Comparison of ENCODE assay signal across 32 cellular contexts in the genomic region with DNA sequence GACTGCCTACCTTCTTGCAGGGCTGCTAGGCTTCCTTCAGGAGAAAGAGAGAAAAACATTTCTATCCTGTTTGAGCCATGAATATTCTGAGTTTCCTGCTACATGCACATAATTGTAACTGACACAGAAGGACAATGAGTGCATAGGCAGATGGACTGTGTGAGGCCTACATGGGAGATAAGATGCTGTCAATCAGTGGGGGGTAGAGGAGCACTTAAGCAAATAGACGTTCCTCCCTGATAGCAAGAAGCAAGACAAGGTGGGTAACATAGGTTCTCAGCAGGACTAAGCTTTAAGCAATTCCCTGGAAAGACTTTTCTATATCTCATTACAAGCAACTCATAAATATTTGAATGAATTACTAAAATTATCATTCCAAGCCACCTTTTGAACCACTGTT.
"Had no signal": no experiment of that assay in that cellular context is flagged by ENCODE, and none has a peak within 500 bp of the region (broad histone marks: within the 10 kb centered on the region; RNA-seq: fewer than 3 reads in every experiment).

No MANE protein-coding gene starts in this region.

- H3K27ac Mint-ChIP-seq: activated CD4-positive, alpha-beta T cell treated with anti-CD3 and anti-CD28 coated beads for 36 hours; activated CD8-positive, alpha-beta memory T cell treated with anti-CD3 and anti-CD28 coated beads, Interleukin-2, amount 10 ng/mL, durations not matched to agents 7 days and 5 days; activated CD8-positive, alpha-beta T cell treated with anti-CD3 and anti-CD28 coated beads, Interleukin-2, amount 10 ng/mL, durations not matched to agents 7 days and 5 days; activated naive CD4-positive, alpha-beta T cell treated with anti-CD3 and anti-CD28 coated beads for 36 hours; activated naive CD8-positive, alpha-beta T cell treated with anti-CD3 and anti-CD28 coated beads, Interleukin-2, amount 10 ng/mL, durations not matched to agents 7 days and 5 days; dendritic cell treated with granulocyte-macrophage colony-stimulating factor and Interleukin-4, amounts not matched to agents 40 ng/mL and 50 ng/mL, for 4 days; immature natural killer cell; naive thymus-derived CD8-positive, alpha-beta T cell; neural progenitor cell had no signal

- H3K4me1 ChIP-seq: ascending aorta, gastroesophageal sphincter, neural progenitor cell, parathyroid adenoma, psoas muscle, thyroid gland, upper lobe of left lung, vagina had no signal

- H3K9me3 Mint-ChIP-seq: activated naive CD4-positive, alpha-beta T cell treated with anti-CD3 and anti-CD28 coated beads for 36 hours; activated naive CD8-positive, alpha-beta T cell treated with anti-CD3 and anti-CD28 coated beads, Interleukin-2, amount 10 ng/mL, durations not matched to agents 7 days and 5 days; brain; dendritic cell treated with granulocyte-macrophage colony-stimulating factor and Interleukin-4, amounts not matched to agents 40 ng/mL and 50 ng/mL, for 4 days; immature natural killer cell; naive thymus-derived CD8-positive, alpha-beta T cell; neural progenitor cell; stimulated activated naive B cell treated with anti-CD40 and anti-IgM and Interleukin-4, amounts not matched to agents 10 μg/mL and 1 μg/mL and 100 μg/mL, for 72 hours had no signal

- H3K4me3 Mint-ChIP-seq: activated CD4-positive, alpha-beta T cell treated with anti-CD3 and anti-CD28 coated beads for 36 hours; activated CD8-positive, alpha-beta memory T cell treated with anti-CD3 and anti-CD28 coated beads, Interleukin-2, amount 10 ng/mL, durations not matched to agents 7 days and 5 days; activated CD8-positive, alpha-beta T cell treated with anti-CD3 and anti-CD28 coated beads, Interleukin-2, amount 10 ng/mL, durations not matched to agents 7 days and 5 days; activated naive CD4-positive, alpha-beta T cell treated with anti-CD3 and anti-CD28 coated beads for 36 hours; activated naive CD8-positive, alpha-beta T cell treated with anti-CD3 and anti-CD28 coated beads, Interleukin-2, amount 10 ng/mL, durations not matched to agents 7 days and 5 days; brain; dendritic cell treated with granulocyte-macrophage colony-stimulating factor and Interleukin-4, amounts not matched to agents 40 ng/mL and 50 ng/mL, for 4 days; immature natural killer cell; naive thymus-derived CD8-positive, alpha-beta T cell; neural progenitor cell; stimulated activated naive B cell treated with anti-CD40 and anti-IgM and Interleukin-4, amounts not matched to agents 10 μg/mL and 1 μg/mL and 100 μg/mL, for 72 hours had no signal

- ATAC-seq: activated CD4-positive, alpha-beta T cell treated with anti-CD3 and anti-CD28 coated beads for 36 hours; activated CD8-positive, alpha-beta memory T cell treated with anti-CD3 and anti-CD28 coated beads, Interleukin-2, amount 10 ng/mL, durations not matched to agents 7 days and 5 days; activated CD8-positive, alpha-beta T cell treated with anti-CD3 and anti-CD28 coated beads, Interleukin-2, amount 10 ng/mL, durations not matched to agents 7 days and 5 days; gastroesophageal sphincter; naive thymus-derived CD8-positive, alpha-beta T cell; psoas muscle; stimulated activated naive B cell treated with anti-CD40 and anti-IgM and Interleukin-4, amounts not matched to agents 10 μg/mL and 1 μg/mL and 100 μg/mL, for 72 hours had no signal

- H3K4me1 Mint-ChIP-seq: activated CD4-positive, alpha-beta T cell treated with anti-CD3 and anti-CD28 coated beads for 36 hours; brain; immature natural killer cell; neural progenitor cell had no signal

- H3K27me3 Mint-ChIP-seq: activated CD4-positive, alpha-beta T cell treated with anti-CD3 and anti-CD28 coated beads for 36 hours; activated CD8-positive, alpha-beta memory T cell treated with anti-CD3 and anti-CD28 coated beads, Interleukin-2, amount 10 ng/mL, durations not matched to agents 7 days and 5 days; activated naive CD8-positive, alpha-beta T cell treated with anti-CD3 and anti-CD28 coated beads, Interleukin-2, amount 10 ng/mL, durations not matched to agents 7 days and 5 days; brain; dendritic cell treated with granulocyte-macrophage colony-stimulating factor and Interleukin-4, amounts not matched to agents 40 ng/mL and 50 ng/mL, for 4 days; naive thymus-derived CD8-positive, alpha-beta T cell; stimulated activated naive B cell treated with anti-CD40 and anti-IgM and Interleukin-4, amounts not matched to agents 10 μg/mL and 1 μg/mL and 100 μg/mL, for 72 hours had no signal

- H3K27ac ChIP-seq: ascending aorta, gastroesophageal sphincter, neural progenitor cell, parathyroid adenoma, psoas muscle, stomach, thyroid gland, upper lobe of left lung, vagina had no signal

- H3K9ac ChIP-seq: neural progenitor cell, parathyroid adenoma had no signal

- H3K36me3 ChIP-seq: neural progenitor cell had no signal

- H3K27me3 ChIP-seq: ascending aorta, gastroesophageal sphincter, neural progenitor cell, stomach, thyroid gland, upper lobe of left lung, vagina had no signal

- DNase-seq: activated CD4-positive, alpha-beta T cell treated with anti-CD3 and anti-CD28 coated beads for 36 hours; activated CD4-positive, CD25-positive, alpha-beta regulatory T cell; activated CD8-positive, alpha-beta memory T cell treated with anti-CD3 and anti-CD28 coated beads, Interleukin-2, amount 10 ng/mL, durations not matched to agents 7 days and 5 days; activated CD8-positive, alpha-beta T cell treated with anti-CD3 and anti-CD28 coated beads, Interleukin-2, amount 10 ng/mL, durations not matched to agents 7 days and 5 days; activated effector memory CD4-positive, alpha-beta T cell treated with anti-CD3 and anti-CD28 coated beads, Interleukin-2, amount 50 U/mL, for 16 hours; activated naive CD4-positive, alpha-beta T cell treated with anti-CD3 and anti-CD28 coated beads for 36 hours; activated naive CD8-positive, alpha-beta T cell treated with anti-CD3 and anti-CD28 coated beads, Interleukin-2, amount 10 ng/mL, durations not matched to agents 7 days and 5 days; activated T-cell treated with anti-CD3 and anti-CD28 coated beads for 4 hours; effector CD4-positive, alpha-beta T cell; hypothalamus; immature natural killer cell; kidney; left colon; mammary epithelial cell; naive thymus-derived CD8-positive, alpha-beta T cell; occipital lobe; psoas muscle; stimulated activated CD4-positive, alpha-beta T cell treated with anti-CD3 and anti-CD28 coated beads, Interleukin-1b, Interleukin-23, amount 100 ng/mL, for 48 hours; stimulated activated CD4-positive, alpha-beta T cell treated with anti-CD3 and anti-CD28 coated beads, Interleukin-4, amount 100 ng/mL, for 4 hours; stimulated activated CD8-positive, alpha-beta memory T cell treated with anti-CD3 and anti-CD28 coated beads, Interleukin-4, amount 100 ng/mL, for 48 hours; stimulated activated naive B cell treated with anti-CD40 and anti-IgM and Interleukin-4, amounts not matched to agents 10 μg/mL and 1 μg/mL and 100 μg/mL, for 72 hours; stomach; thyroid gland; upper lobe of left lung had no signal

- H3K4me3 ChIP-seq: ascending aorta, gastroesophageal sphincter, neural progenitor cell, psoas muscle, smooth muscle cell, stomach, thyroid gland, upper lobe of left lung, vagina had no signal

- H3K9me3 ChIP-seq: ascending aorta, gastroesophageal sphincter, psoas muscle, stomach, thyroid gland, upper lobe of left lung, vagina had no signal
